In the genomic region with DNA sequence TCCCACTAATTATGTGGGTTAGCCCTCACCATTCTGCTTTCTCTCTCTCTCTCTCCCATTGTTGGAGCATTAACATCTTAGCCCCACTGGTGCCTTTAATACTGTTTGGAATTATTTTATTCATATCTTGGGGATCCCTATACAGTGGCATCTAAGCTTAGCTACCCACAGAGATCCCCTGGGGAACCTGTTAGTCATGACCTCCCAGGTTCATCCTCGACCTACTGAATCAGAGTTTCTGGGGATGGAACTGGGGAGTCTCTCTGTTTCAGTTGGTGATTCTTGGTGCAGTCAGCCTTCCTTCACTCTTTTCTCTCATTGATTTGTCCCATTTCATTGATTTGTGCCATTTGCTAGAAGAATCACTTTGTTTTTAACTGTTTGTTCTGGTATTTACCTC, we compare ENCODE assay signal across 22 cellular contexts.
"Had no signal": no experiment of that assay in that cellular context is flagged by ENCODE, and none has a peak within 500 bp of the region (broad histone marks: within the 10 kb centered on the region; RNA-seq: fewer than 3 reads in every experiment).

No MANE protein-coding gene starts in this region.

- FAIRE-seq: endothelial cell of umbilical vein, kidney, small intestine had no signal

- H3K4me1 Mint-ChIP-seq: memory B cell; natural killer cell; neural crest cell; stimulated activated naive B cell treated with anti-CD40 and anti-IgM and Interleukin-4, amounts not matched to agents 10 μg/mL and 1 μg/mL and 100 μg/mL, for 72 hours had no signal

- H3K4me3 Mint-ChIP-seq: endodermal cell; memory B cell; mesothelial cell of epicardium; natural killer cell; neural crest cell; stimulated activated naive B cell treated with anti-CD40 and anti-IgM and Interleukin-4, amounts not matched to agents 10 μg/mL and 1 μg/mL and 100 μg/mL, for 72 hours had no signal

- H3K4me1 ChIP-seq: lower lobe of right lung had no signal

- H3K27ac ChIP-seq: coronary artery, foreskin keratinocyte, left ventricle myocardium inferior, lower lobe of right lung, ovary had no signal

- H3K4me3 ChIP-seq: coronary artery, left ventricle myocardium inferior, lower lobe of right lung, ovary had no signal

- DNase-seq: effector CD4-positive, alpha-beta T cell; endodermal cell; erythroblast; foreskin keratinocyte; kidney; left cardiac atrium; left ventricle myocardium inferior; lower lobe of right lung; natural killer cell; nucleus accumbens; ovary; small intestine; stimulated activated CD4-positive, alpha-beta T cell treated with anti-CD3 and anti-CD28 coated beads, Interleukin-12 subunit alpha, Interleukin-12 subunit beta, amount 100 ng/mL, for 4 hours; stimulated activated CD4-positive, alpha-beta T cell treated with anti-CD3 and anti-CD28 coated beads, Interleukin-2, amount 100 ng/mL, for 48 hours; stimulated activated naive B cell treated with anti-CD40 and anti-IgM and Interleukin-4, amounts not matched to agents 10 μg/mL and 1 μg/mL and 100 μg/mL, for 72 hours; trophoblast cell had no signal

- H3K9me3 ChIP-seq: left ventricle myocardium inferior, lower lobe of right lung, ovary had no signal

- ATAC-seq: foreskin keratinocyte; left cardiac atrium; lower lobe of right lung; natural killer cell; right cardiac atrium; stimulated activated naive B cell treated with anti-CD40 and anti-IgM and Interleukin-4, amounts not matched to agents 10 μg/mL and 1 μg/mL and 100 μg/mL, for 72 hours had no signal

- H3K36me3 ChIP-seq: left ventricle myocardium inferior, lower lobe of right lung, ovary had no signal

- H3K36me3 Mint-ChIP-seq: memory B cell; mesothelial cell of epicardium; natural killer cell; stimulated activated naive B cell treated with anti-CD40 and anti-IgM and Interleukin-4, amounts not matched to agents 10 μg/mL and 1 μg/mL and 100 μg/mL, for 72 hours had no signal

- H3K27me3 ChIP-seq: foreskin keratinocyte, ovary had no signal

- H3K9me3 Mint-ChIP-seq: endodermal cell; memory B cell; neural crest cell; stimulated activated naive B cell treated with anti-CD40 and anti-IgM and Interleukin-4, amounts not matched to agents 10 μg/mL and 1 μg/mL and 100 μg/mL, for 72 hours had no signal

- H3K27ac Mint-ChIP-seq: endodermal cell; memory B cell; mesothelial cell of epicardium; natural killer cell; stimulated activated naive B cell treated with anti-CD40 and anti-IgM and Interleukin-4, amounts not matched to agents 10 μg/mL and 1 μg/mL and 100 μg/mL, for 72 hours had no signal
